23 cellular contexts compared by ENCODE assay signal in the genomic region with DNA sequence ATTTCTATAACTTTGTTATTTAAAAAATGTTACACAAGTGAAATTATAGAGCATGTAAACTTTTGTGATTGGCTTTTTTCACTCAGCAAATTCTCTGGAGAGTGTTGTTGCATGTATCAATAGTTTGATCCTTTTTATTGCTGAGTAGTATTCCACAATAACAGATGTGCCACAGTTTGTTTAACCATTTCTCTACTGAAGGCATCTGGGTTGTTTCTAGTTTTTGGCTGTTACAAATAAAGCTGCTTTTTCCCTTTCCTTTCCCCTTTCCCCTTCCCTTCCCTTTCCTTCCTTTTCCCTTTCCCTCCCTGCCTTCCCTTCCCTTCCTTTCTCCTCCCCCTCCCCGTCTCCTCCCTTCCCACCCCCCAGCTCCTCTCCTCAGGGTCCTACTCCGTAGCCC. TPM values are rescaled to one million over a fixed set of nuclear protein-coding genes. Genes with fewer than 3 reads are reported as not detected.
DNase-seq lines count a peak whose midpoint lies in the region; ATAC-seq, FAIRE-seq and TF ChIP-seq lines count a peak whose summit lies in the region.
"Had no signal": no experiment of that assay in that cellular context is flagged by ENCODE, and none has a peak within 500 bp of the region (broad histone marks: within the 10 kb centered on the region; RNA-seq: fewer than 3 reads in every experiment).

No MANE protein-coding gene starts in this region.

- H3K27me3 ChIP-seq in SK-N-SH (ENCODE audit: insufficient read depth) (no peaks in the 10 kb centered on the region), RWPE2 (ENCODE audit: insufficient read depth, poor library complexity, severe bottlenecking) (no peaks in the 10 kb centered on the region), K562 (ENCODE audit: control insufficient read depth in 2 of 2, insufficient read depth in 2 of 2, low read length in 2 of 2) (peaks cover 18 to 25% of the 10 kb centered on the region in 2 experiments), adrenal gland (no peaks in the 10 kb centered on the region), testis (no peaks in the 10 kb centered on the region)
- H3K27me3 ChIP-seq: BLaER1 treated with 17β-estradiol and CSF1 and Interleukin-3, amounts not matched to agents 10 nM and 100 nM had no signal

- H3K79me2 ChIP-seq in SK-N-SH (ENCODE audit: insufficient read depth) (peaks cover 88% of the 10 kb centered on the region), K562 (ENCODE audit: control insufficient read depth, insufficient read depth, low read length) (no peaks in the 10 kb centered on the region)

- TF ChIP-seq POLR2A in K562 (conservative IDR thresholded peaks at IDR 0.05) (no peak), adrenal gland (IDR thresholded peaks at IDR 0.05) (no peak), testis (IDR thresholded peaks at IDR 0.05) (no peak)

- no peaks in the 10 kb centered on the region for H3K9me3 ChIP-seq in SK-N-SH
- no peaks in the 10 kb centered on the region for H3K9me3 ChIP-seq in HEK293 (ENCODE audit: control insufficient read depth, insufficient read depth, low read depth, low read length)
- no peaks in the 10 kb centered on the region for H3K9me3 ChIP-seq in RWPE2 (ENCODE audit: severe bottlenecking)
- no peaks in the 10 kb centered on the region for H3K9me3 ChIP-seq in K562 (replicated peaks; ENCODE audit: control insufficient read depth, insufficient read depth, low read depth, low read length)
- H3K9me3 ChIP-seq in adrenal gland (replicated peaks in 1 of 3) = no peaks in the 10 kb centered on the region
- no peaks in the 10 kb centered on the region for H3K9me3 ChIP-seq in testis
- H3K9me3 ChIP-seq: A549; BLaER1 treated with 17β-estradiol and CSF1 and Interleukin-3, amounts not matched to agents 10 nM and 100 nM; Caco-2 had no signal

- no peaks in the 10 kb centered on the region for H3K36me3 ChIP-seq in SK-N-SH (replicated peaks in 1 of 2; ENCODE audit: control insufficient read depth in 1 of 2, insufficient read depth in 2 of 2, low read length in 1 of 2)
- H3K36me3 ChIP-seq in HEK293 (ENCODE audit: control insufficient read depth in 2 of 2, insufficient read depth in 1 of 2, low read length in 2 of 2) = no peaks in the 10 kb centered on the region; a peak in 1 of 3 replicates
- peaks cover 46% of the 10 kb centered on the region for H3K36me3 ChIP-seq in RWPE2 (ENCODE audit: low read depth)
- no peaks in the 10 kb centered on the region for H3K36me3 ChIP-seq in K562 (ENCODE audit: control insufficient read depth, insufficient read depth, low read length)
- no peaks in the 10 kb centered on the region for H3K36me3 ChIP-seq in adrenal gland (replicated peaks in 1 of 2)
- no peaks in the 10 kb centered on the region for H3K36me3 ChIP-seq in testis (ENCODE audit: low read depth, missing control alignments)
- H3K36me3 ChIP-seq: BLaER1 treated with 17β-estradiol and CSF1 and Interleukin-3, amounts not matched to agents 10 nM and 100 nM had no signal

- no peaks in the 10 kb centered on the region for H3K9me1 ChIP-seq in K562 (ENCODE audit: control insufficient read depth, insufficient read depth, low read length)

- no peak overlapping the region for H3K9ac ChIP-seq in SK-N-SH
- H3K9ac ChIP-seq in K562 (ENCODE audit: insufficient read depth in 1 of 2, low read depth in 2 of 2, low read length in 2 of 2) = no peak overlapping the region
- H3K9ac ChIP-seq: BLaER1 treated with 17β-estradiol and CSF1 and Interleukin-3, amounts not matched to agents 10 nM and 100 nM had no signal

- H3F3A ChIP-seq in SK-N-SH (replicated peaks; ENCODE audit: insufficient read depth) = peaks cover 4% of the 10 kb centered on the region

- POLR2A ChIA-PET in SK-N-SH (lab: Yijun Ruan, JAX) = no interaction called here
- POLR2A ChIA-PET in HEK293 (lab: Yijun Ruan, JAX) = interaction anchor here (0.6 kb wide), 1 partner anchor 12 kb away, joined by 3 read pairs; no protein-coding TSS in a partner anchor
- POLR2A ChIA-PET in K562 (lab: Yijun Ruan, JAX) = interaction anchor here (1.0 to 1.2 kb wide), 3 partner anchors 10 to 17 kb away, joined by 3 to 6 read pairs (median 3); a partner anchor contains a TSS

- CTCF ChIA-PET in SK-N-SH (lab: Yijun Ruan, JAX) (interaction anchor here (0.9 to 1.4 kb wide), 2 partner anchors 37 to 280 kb away, joined by 3 read pairs; no protein-coding TSS in a partner anchor), HEK293 (lab: Yijun Ruan, JAX) (interaction anchor here (0.6 to 0.9 kb wide), 3 partner anchors 38 to 483 kb away, joined by 3 read pairs; no protein-coding TSS in a partner anchor), K562 (lab: Yijun Ruan, JAX; ENCODE audit: low intra/inter-chr PET ratio) (no interaction called here)

- H3K4me3 ChIP-seq in SK-N-SH (ENCODE audit: low read depth in 2 of 2, low read length in 1 of 2) = no peak overlapping the region
- no peak overlapping the region for H3K4me3 ChIP-seq in HEK293 (ENCODE audit: low read depth, low read length)
- H3K4me3 ChIP-seq in RWPE2 (ENCODE audit: severe bottlenecking) = no peak overlapping the region
- no peak overlapping the region for H3K4me3 ChIP-seq in K562
- no peak overlapping the region for H3K4me3 ChIP-seq in adrenal gland
- no peak overlapping the region for H3K4me3 ChIP-seq in testis
- H3K4me3 ChIP-seq: A549; BLaER1 treated with 17β-estradiol and CSF1 and Interleukin-3, amounts not matched to agents 10 nM and 100 nM had no signal

- no peak for FAIRE-seq in K562 (lab: Jason Lieb, UNC)
- FAIRE-seq: A549, D721Med, G401.6, GM12891, GM19239 had no signal

- TF ChIP-seq RAD21 in SK-N-SH (IDR thresholded peaks at IDR 0.05; ENCODE audit: low read length) (no peak), K562 (CRISPR knock-in tag; conservative IDR thresholded peaks at IDR 0.05 in 1 of 2, IDR thresholded peaks at IDR 0.05 in 1 of 2) (no peak)

- in situ Hi-C loops in K562 (cut with MboI) = no loop called here

- H2AFZ ChIP-seq in SK-N-SH (ENCODE audit: low read depth) (no peak overlapping the region), K562 (ENCODE audit: low read depth, low read length) (no peak overlapping the region)

- TF ChIP-seq CTCF in SK-N-SH (IDR thresholded peaks at IDR 0.05) (no peak), HEK293 (tag by site-specific recombination; IDR thresholded peaks at IDR 0.05) (no peak), RWPE2 (IDR thresholded peaks at IDR 0.05; ENCODE audit: poor library complexity, severe bottlenecking) (no peak), K562 (IDR thresholded peaks at IDR 0.05 in 2 of 3, conservative IDR thresholded peaks at IDR 0.05 in 1 of 3; ENCODE audit: insufficient read depth in 2 of 3, low read depth in 1 of 3, low read length in 3 of 3) (no peak), adrenal gland (IDR thresholded peaks at IDR 0.05) (no peak), testis (IDR thresholded peaks at IDR 0.05) (no peak)

- H3K9me2 ChIP-seq in SK-N-SH = no peaks in the 10 kb centered on the region

- intact Hi-C loops in K562 (cut with micrococcal nuclease) (no loop called here), adrenal gland (cut with DNase I) (no loop called here), testis (cut with DNase I; ENCODE audit: low total_unique reads) (no loop called here)

- TF ChIP-seq EP300 in SK-N-SH (IDR thresholded peaks at IDR 0.05; ENCODE audit: borderline replicate concordance in 1 of 2, low read depth in 1 of 2, low read length in 1 of 2) = no peak
- TF ChIP-seq EP300 in K562 (IDR thresholded peaks at IDR 0.05; ENCODE audit: low read length) = no peak

- H3K27ac ChIP-seq in SK-N-SH (ENCODE audit: low read depth in 2 of 2, low read length in 1 of 2) (no peak overlapping the region), HEK293 (ENCODE audit: extremely low read depth, low read depth, low read length) (no peak overlapping the region), RWPE2 (ENCODE audit: poor library complexity, severe bottlenecking) (peak overlapping the region; percentile 2), K562 (ENCODE audit: extremely low read depth, low read depth, low read length) (no peak overlapping the region), adrenal gland (no peak overlapping the region), testis (no peak overlapping the region)
- H3K27ac ChIP-seq: 22Rv1; BLaER1 treated with 17β-estradiol and CSF1 and Interleukin-3, amounts not matched to agents 10 nM and 100 nM; C4-2B had no signal

- BruUV-seq in K562 (replicated peaks; lab: Mats Ljungman, UMichigan) = no TSS peak

- peaks cover 5% of the 10 kb centered on the region; the same call in 1 of the 2 replicates for H4K20me1 ChIP-seq in SK-N-SH (ENCODE audit: insufficient read depth)
- H4K20me1 ChIP-seq in K562 (replicated peaks; ENCODE audit: control insufficient read depth, insufficient read depth, low read length) = 0 out of 2 replicates have a peak, but pooled peaks cover 4% of the 10 kb centered on the region
- H4K20me1 ChIP-seq: BLaER1 treated with 17β-estradiol and CSF1 and Interleukin-3, amounts not matched to agents 10 nM and 100 nM had no signal

- H3K4me2 ChIP-seq in SK-N-SH (no peak overlapping the region), K562 (ENCODE audit: insufficient read depth, low read length) (no peak overlapping the region)
- H3K4me2 ChIP-seq: A549; BLaER1 treated with 17β-estradiol and CSF1 and Interleukin-3, amounts not matched to agents 10 nM and 100 nM had no signal

- ATAC-seq in SK-N-SH treated with all-trans-retinoic acid at 6 μM for 48 hours (no peak), RWPE2 (ENCODE audit: low read depth) (no peak), K562 (no peak), HG02870 (IDR thresholded peaks at IDR 0.05; ENCODE audit: unreplicated experiment) (no peak)
- ATAC-seq: A549; CD8-positive, alpha-beta T cell had no signal

- DNase-seq in SK-N-SH = no peak
- no peak for DNase-seq in RWPE2 (ENCODE audit: low spot score)
- no peak for DNase-seq in K562 (ENCODE audit: extremely low read depth in 1 of 4, low spot score in 3 of 4)
- DNase-seq in adrenal gland = no peak
- DNase-seq in testis = no peak
- DNase-seq: AML-193; Caco-2; Calu3; CD4-positive, alpha-beta T cell; CD8-positive, alpha-beta T cell; DMS79 treated with DMSO at 0.1 percent for 48 hours; GF-D8 had no signal

- 98% methylated on average over 2 of the region's 2 CpGs for WGBS in SK-N-SH (ENCODE audit: low lambda C conversion rate)
- WGBS in K562 (ENCODE audit: insufficient coverage, low coverage, missing lambda C conversion rate) = 0% methylated on average over 1 of the region's 2 CpGs
- WGBS in adrenal gland, 4 donors = 89 to 95% (median 92%) methylated on average over 2 of the region's 2 CpGs
- WGBS in testis, 2 donors = 66 to 92% methylated on average over 2 of the region's 2 CpGs

- H3K4me1 ChIP-seq in SK-N-SH (ENCODE audit: control insufficient read depth in 1 of 2, insufficient read depth in 2 of 2, low read depth in 1 of 2, low read length in 1 of 2) (no peaks in the 10 kb centered on the region), HEK293 (ENCODE audit: control insufficient read depth, insufficient read depth, low read length) (no peaks in the 10 kb centered on the region), RWPE2 (ENCODE audit: insufficient read depth, poor library complexity, severe bottlenecking) (peaks cover 32% of the 10 kb centered on the region), K562 (replicated peaks in 1 of 2; ENCODE audit: control insufficient read depth in 2 of 2, insufficient read depth in 2 of 2, low read length in 2 of 2) (no peaks in the 10 kb centered on the region), adrenal gland (replicated peaks in 1 of 2) (no peaks in the 10 kb centered on the region), testis (no peaks in the 10 kb centered on the region)

RNA-seq across cellular contexts. Expression of a gene that starts 15.9 kb away (rescaled TPM):
- polyA plus RNA-seq in SK-N-SH (2012; rRNA removed) (20.6 and 27.9 TPM in 2 replicates), K562 (2011; rRNA removed) (1.5 and 2.4 TPM in 2 replicates), K562 (2014; fragmentation: Illumina TruSeq; extraction: Trizol) (1.9 and 2.2 TPM in 2 replicates), K562 (2014; fragmentation: Nextera tagmentation; extraction: Ambion mirVana) (1 to 10 TPM; 1.7 to 2.0 TPM), K562 (2014; rRNA removed) (1.7 TPM in 2 replicates), adrenal gland (10 to 100 TPM in 1 of 3 donors, 1 to 10 TPM in 2; 6.8 to 17.9 (median 9.0) TPM), testis (ENCODE audit: insufficient read depth, low read depth, low replicate concordance) (9.7 TPM)
- 21.1 and 22.1 TPM in 2 replicates for polyA plus RNA-seq in SK-N-SH (2012; cell fraction: cytosol; rRNA removed)
- polyA plus RNA-seq in SK-N-SH (2012; cell fraction: nucleus; rRNA removed) = 28.8 and 43.7 TPM in 2 replicates
- total RNA-seq in K562 (2011; cell fraction: chromatin; rRNA removed; ENCODE audit: low replicate concordance) = 3.5 and 4.6 TPM in 2 replicates
- total RNA-seq in K562 (2011; cell fraction: nucleolus; rRNA removed) = 1.7 and 2.0 TPM in 2 replicates
- total RNA-seq in K562 (2011; cell fraction: nucleoplasm; rRNA removed) = 3.4 and 5.6 TPM in 2 replicates
- total RNA-seq in K562 (2014; rRNA removed) (1.4 and 1.6 TPM in 2 replicates), K562 (2014; rRNA removed; fragmentation: Illumina TruSeq; extraction: Trizol) (1.2 and 1.6 TPM in 2 replicates), K562 (2015; rRNA removed; fragmentation: Illumina TruSeq; extraction: Trizol) (0.54 and 0.68 TPM in 2 replicates), K562 (2021) (1.4 and 2.0 TPM in 2 replicates), adrenal gland (10 to 100 TPM in 2 of 8 donors, 1 to 10 TPM in 6; 5.5 to 14.1 (median 8.8) TPM), testis (10 to 100 TPM; 16.5 to 19.3 TPM)
- 1.1 and 2.3 TPM in 2 replicates for polyA plus RNA-seq in K562 (2011; cell fraction: cytosol; rRNA removed)
- polyA plus RNA-seq in K562 (2011; cell fraction: nucleus; rRNA removed) = 1.2 and 1.7 TPM in 2 replicates
- 1.4 and 2.7 TPM in 2 replicates for polyA plus RNA-seq in K562 (2012)
- 2.3 and 2.7 TPM in 2 replicates for polyA minus RNA-seq in K562 (2011; rRNA and poly(A)+ RNA removed)
- 1.0 and 1.8 TPM in 2 replicates for polyA minus RNA-seq in K562 (2011; cell fraction: cytosol; rRNA and poly(A)+ RNA removed)
- polyA minus RNA-seq in K562 (2011; cell fraction: nucleus; rRNA and poly(A)+ RNA removed) = 0.40 and 1.1 TPM in 2 replicates

RNA-seq across cellular contexts. Expression of a gene that starts 44.9 kb away (rescaled TPM):
- polyA plus RNA-seq in SK-N-SH (2012; rRNA removed) (0.36 and 0.44 TPM in 2 replicates), K562 (2011; rRNA removed) (0.14 and 0.16 TPM in 2 replicates), K562 (2014; fragmentation: Illumina TruSeq; extraction: Trizol) (0.03 and 0.19 TPM in 2 replicates), K562 (2014; fragmentation: Nextera tagmentation; extraction: Ambion mirVana) (under 1 TPM in 1 of 2 experiments, not detected in 1; 0.18 TPM), K562 (2014; rRNA removed) (0.09 TPM in 1 of 2 replicates, not detected in the other), adrenal gland (1 to 10 TPM in 1 of 3 donors, under 1 TPM in 2; 0.77 to 3.2 (median 0.86) TPM), testis (ENCODE audit: insufficient read depth, low read depth, low replicate concordance) (25.9 TPM)
- polyA plus RNA-seq in SK-N-SH (2012; cell fraction: cytosol; rRNA removed) = 0.12 and 0.64 TPM in 2 replicates
- 1.4 and 1.5 TPM in 2 replicates for polyA plus RNA-seq in SK-N-SH (2012; cell fraction: nucleus; rRNA removed)
- total RNA-seq in K562 (2011; cell fraction: chromatin; rRNA removed; ENCODE audit: low replicate concordance) = 0.30 and 0.32 TPM in 2 replicates
- under 0.01 and 0.39 TPM in 2 replicates for total RNA-seq in K562 (2011; cell fraction: nucleolus; rRNA removed)
- 0.31 and 0.59 TPM in 2 replicates for total RNA-seq in K562 (2011; cell fraction: nucleoplasm; rRNA removed)
- total RNA-seq in K562 (2014; rRNA removed) (1.4 TPM in 1 of 2 replicates, not detected in the other), K562 (2014; rRNA removed; fragmentation: Illumina TruSeq; extraction: Trizol) (0.04 and 0.06 TPM in 2 replicates), K562 (2015; rRNA removed; fragmentation: Illumina TruSeq; extraction: Trizol) (0.07 TPM in 1 of 2 replicates, not detected in the other), K562 (2021) (0.27 and 0.34 TPM in 2 replicates), adrenal gland (1 to 10 TPM in 2 of 8 donors, under 1 TPM in 6; 0.06 to 1.4 (median 0.77) TPM), testis (10 to 100 TPM; 25.7 to 31.6 TPM)
- 0.03 and 0.13 TPM in 2 replicates for polyA plus RNA-seq in K562 (2011; cell fraction: cytosol; rRNA removed)
- polyA plus RNA-seq in K562 (2011; cell fraction: nucleus; rRNA removed) = 0.40 and 0.88 TPM in 2 replicates
- polyA plus RNA-seq in K562 (2012) = 0.04 and 0.09 TPM in 2 replicates
- 0.04 TPM in 1 of 2 replicates, not detected in the other for polyA minus RNA-seq in K562 (2011; rRNA and poly(A)+ RNA removed)
- polyA minus RNA-seq in K562 (2011; cell fraction: cytosol; rRNA and poly(A)+ RNA removed) = 0.27 TPM in 1 of 2 replicates, not detected in the other
- 0.11 and 0.13 TPM in 2 replicates for polyA minus RNA-seq in K562 (2011; cell fraction: nucleus; rRNA and poly(A)+ RNA removed)

RNA-seq across cellular contexts. Expression of a gene that starts 55.8 kb away (rescaled TPM):
- polyA plus RNA-seq in SK-N-SH (2012; rRNA removed) (10.8 and 12.8 TPM in 2 replicates), K562 (2011; rRNA removed) (13.2 and 13.6 TPM in 2 replicates), K562 (2014; fragmentation: Illumina TruSeq; extraction: Trizol) (5.1 and 6.8 TPM in 2 replicates), K562 (2014; fragmentation: Nextera tagmentation; extraction: Ambion mirVana) (10 to 100 TPM in 1 of 2 experiments, 1 to 10 TPM in 1; 4.5 to 10.1 TPM), K562 (2014; rRNA removed) (7.6 and 8.3 TPM in 2 replicates), adrenal gland (10 to 100 TPM in 2 of 3 donors, 1 to 10 TPM in 1; 6.0 to 21.8 (median 10.9) TPM), testis (ENCODE audit: insufficient read depth, low read depth, low replicate concordance) (24.7 TPM)
- 11.1 and 12.7 TPM in 2 replicates for polyA plus RNA-seq in SK-N-SH (2012; cell fraction: cytosol; rRNA removed)
- 11.4 and 19.1 TPM in 2 replicates for polyA plus RNA-seq in SK-N-SH (2012; cell fraction: nucleus; rRNA removed)
- 29.2 and 73.2 TPM in 2 replicates for total RNA-seq in K562 (2011; cell fraction: chromatin; rRNA removed; ENCODE audit: low replicate concordance)
- total RNA-seq in K562 (2011; cell fraction: nucleolus; rRNA removed) = 15.2 and 18.3 TPM in 2 replicates
- 50.2 and 74.7 TPM in 2 replicates for total RNA-seq in K562 (2011; cell fraction: nucleoplasm; rRNA removed)
- total RNA-seq in K562 (2014; rRNA removed) (9.0 and 9.6 TPM in 2 replicates), K562 (2014; rRNA removed; fragmentation: Illumina TruSeq; extraction: Trizol) (11.1 and 14.8 TPM in 2 replicates), K562 (2015; rRNA removed; fragmentation: Illumina TruSeq; extraction: Trizol) (10.4 and 10.6 TPM in 2 replicates), K562 (2021) (15.3 and 18.7 TPM in 2 replicates), adrenal gland (10 to 100 TPM; 20.0 to 46.7 (median 33.3) TPM), testis (10 to 100 TPM; 42.8 to 44.4 TPM)
- 5.9 and 9.6 TPM in 2 replicates for polyA plus RNA-seq in K562 (2011; cell fraction: cytosol; rRNA removed)
- polyA plus RNA-seq in K562 (2011; cell fraction: nucleus; rRNA removed) = 11.6 and 14.7 TPM in 2 replicates
- polyA plus RNA-seq in K562 (2012) = 2.9 and 5.1 TPM in 2 replicates
- polyA minus RNA-seq in K562 (2011; rRNA and poly(A)+ RNA removed) = 38.1 and 44.0 TPM in 2 replicates
- polyA minus RNA-seq in K562 (2011; cell fraction: cytosol; rRNA and poly(A)+ RNA removed) = 16.7 and 20.4 TPM in 2 replicates
- polyA minus RNA-seq in K562 (2011; cell fraction: nucleus; rRNA and poly(A)+ RNA removed) = 7.3 and 13.8 TPM in 2 replicates
